15 cellular contexts compared by ENCODE assay signal in genomic region chr12:85423947-85424346, GRCh38.
DNase-seq lines count a peak whose midpoint lies in the region; ATAC-seq and TF ChIP-seq lines count a peak whose summit lies in the region.
"Had no signal": no experiment of that assay in that cellular context is flagged by ENCODE, and none has a peak within 500 bp of the region (broad histone marks: within the 10 kb centered on the region; RNA-seq: fewer than 3 reads in every experiment).

No MANE protein-coding gene starts in this region.

- DNase-seq in NCI-H446 (lab: John Stamatoyannopoulos, UW) (no peak), uterus (no peak), LoVo (ENCODE audit: low spot score) (no peak), NK-92 (lab: John Stamatoyannopoulos, UW; ENCODE audit: unreplicated experiment) (no peak)
- DNase-seq: activated T-cell treated with anti-CD3 and anti-CD28 coated beads, Interleukin-2, amount 50 U/mL, for 48 hours; body of pancreas; H9; NCI-H2227 treated with DMSO at 0.1 percent for 48 hours; stomach had no signal

- H3K9me3 ChIP-seq in uterus = no peaks in the 10 kb centered on the region
- H3K9me3 ChIP-seq: body of pancreas, stomach had no signal

- H3K27me3 ChIP-seq in uterus = no peaks in the 10 kb centered on the region
- H3K27me3 ChIP-seq: hepatocyte had no signal

- peak; percentile 57 for ATAC-seq in GM18502 (IDR thresholded peaks at IDR 0.05; ENCODE audit: poor library complexity, unreplicated experiment)
- ATAC-seq in GM19468 (IDR thresholded peaks at IDR 0.05; ENCODE audit: extremely low read depth, unreplicated experiment) = peak; percentile 33
- ATAC-seq in HG02885 (IDR thresholded peaks at IDR 0.05; ENCODE audit: poor library complexity, unreplicated experiment) = peak; percentile 68
- peak; percentile 41 for ATAC-seq in HG03558 (IDR thresholded peaks at IDR 0.05; ENCODE audit: extremely low read depth, unreplicated experiment)

- intact Hi-C loops in uterus (cut with DNase I; ENCODE audit: low total_unique reads) = no loop called here

- no peak overlapping the region for H3K27ac ChIP-seq in uterus
- H3K27ac ChIP-seq: body of pancreas, hepatocyte, stomach, VCaP had no signal

- H3K4me1 ChIP-seq in uterus = no peaks in the 10 kb centered on the region
- H3K4me1 ChIP-seq: body of pancreas, stomach had no signal

- H3K36me3 ChIP-seq in uterus = no peaks in the 10 kb centered on the region
- H3K36me3 ChIP-seq: stomach had no signal

- H3K4me3 ChIP-seq in uterus = no peak overlapping the region
- H3K4me3 ChIP-seq: body of pancreas, hepatocyte, stomach had no signal

- TF ChIP-seq CTCF in uterus (IDR thresholded peaks at IDR 0.05) = no peak

- no peak for TF ChIP-seq POLR2A in uterus (IDR thresholded peaks at IDR 0.05)
